ENCODE assay signal across 11 cellular contexts in genomic region chr5:79754865-79755555, GRCh38.
"Had no signal": no experiment of that assay in that cellular context is flagged by ENCODE, and none has a peak within 500 bp of the region (broad histone marks: within the 10 kb centered on the region; RNA-seq: fewer than 3 reads in every experiment).

No MANE protein-coding gene starts in this region.

- H3K4me3 Mint-ChIP-seq: memory B cell; neural crest cell; T-helper 2 cell treated with Interferon-gamma antibody and Interleukin-4, amounts not matched to agents 5 μg/mL and 100 μg/mL, for 36 hours had no signal

- H3K9me3 Mint-ChIP-seq: memory B cell; neural crest cell; T-helper 2 cell treated with Interferon-gamma antibody and Interleukin-4, amounts not matched to agents 5 μg/mL and 100 μg/mL, for 36 hours had no signal

- H3K27me3 ChIP-seq: left lung, tibial artery had no signal

- H3K36me3 Mint-ChIP-seq: activated naive CD4-positive, alpha-beta T cell treated with anti-CD3 and anti-CD28 coated beads, Interleukin-2, amount 50 U/mL, for 72 hours; memory B cell had no signal

- H3K27ac ChIP-seq: left lung, tibial artery had no signal

- H3K4me1 ChIP-seq: left lung, tibial artery had no signal

- H3K36me3 ChIP-seq: left lung had no signal

- DNase-seq: activated effector memory CD4-positive, alpha-beta T cell treated with Interleukin-2 at 50 U/mL for 16 hours; cerebellar nuclear complex; glutamatergic neuron; left lung; tibial artery had no signal

- H3K4me2 ChIP-seq: smooth muscle cell had no signal

- ATAC-seq: activated CD4-positive, CD25-positive, alpha-beta regulatory T cell treated with anti-CD3 and anti-CD28 coated beads, Interleukin-2, amount 50 U/mL, for 24 hours; activated naive CD4-positive, alpha-beta T cell treated with anti-CD3 and anti-CD28 coated beads, Interleukin-2, amount 50 U/mL, for 72 hours; left lung had no signal

- H3K9me3 ChIP-seq: left lung, tibial artery had no signal

- H3K4me3 ChIP-seq: left lung, smooth muscle cell, tibial artery had no signal
